11 cellular contexts compared by ENCODE assay signal in genomic region chr21:41583274-41583790, GRCh38.
DNase-seq lines count a peak whose midpoint lies in the region; TF ChIP-seq lines count a peak whose summit lies in the region.
"Had no signal": no experiment of that assay in that cellular context is flagged by ENCODE, and none has a peak within 500 bp of the region (broad histone marks: within the 10 kb centered on the region; RNA-seq: fewer than 3 reads in every experiment).

No MANE protein-coding gene starts in this region.

- TF ChIP-seq CTCF in transverse colon (IDR thresholded peaks at IDR 0.05) = no peak

- peak; percentile 43 for DNase-seq in HT-29 (ENCODE audit: low spot score)
- DNase-seq in activated CD8-positive, alpha-beta memory T cell treated with anti-CD3 and anti-CD28 coated beads, Interleukin-2, amount 50 U/mL, for 48 hours = peak; percentile 36
- peak; percentile 87 for DNase-seq in kidney tubule cell (ENCODE audit: low spot score)
- DNase-seq in transverse colon = no peak
- DNase-seq in activated CD4-positive, alpha-beta T cell treated with anti-CD3 and anti-CD28 coated beads, Interleukin-2, amount 10 ng/mL, durations not matched to agents 7 days and 5 days = no peak
- no peak for DNase-seq in T-helper 2 cell treated with Interferon-gamma antibody and Interleukin-4, amounts not matched to agents 5 μg/mL and 100 μg/mL, for 36 hours (ENCODE audit: low spot score)
- no peak for DNase-seq in superior temporal gyrus (ENCODE audit: extremely low spot score)
- DNase-seq: COR-L47; naive thymus-derived CD8-positive, alpha-beta T cell; right cardiac atrium; SHP77 treated with DMSO at 0.1 percent for 48 hours had no signal

- H3K9me3 ChIP-seq in transverse colon = peaks cover 0 to under 1% of the 10 kb centered on the region in 2 donors

- peaks cover 0 to 35% (median 22%) of the 10 kb centered on the region in 4 donors for H3K4me1 ChIP-seq in transverse colon

- H3K36me3 Mint-ChIP-seq in activated CD4-positive, alpha-beta T cell treated with anti-CD3 and anti-CD28 coated beads, Interleukin-2, amount 10 ng/mL, durations not matched to agents 7 days and 5 days (ENCODE audit: low read depth) = no peaks in the 10 kb centered on the region
- H3K36me3 Mint-ChIP-seq in T-helper 2 cell treated with Interferon-gamma antibody and Interleukin-4, amounts not matched to agents 5 μg/mL and 100 μg/mL, for 36 hours (ENCODE audit: low read depth) = no peaks in the 10 kb centered on the region

- H3K27me3 Mint-ChIP-seq in activated CD4-positive, alpha-beta T cell treated with anti-CD3 and anti-CD28 coated beads, Interleukin-2, amount 10 ng/mL, durations not matched to agents 7 days and 5 days = peaks cover 7% of the 10 kb centered on the region
- peaks cover 2% of the 10 kb centered on the region for H3K27me3 Mint-ChIP-seq in T-helper 2 cell treated with Interferon-gamma antibody and Interleukin-4, amounts not matched to agents 5 μg/mL and 100 μg/mL, for 36 hours (ENCODE audit: low read depth)

- in situ Hi-C loops in transverse colon (cut with MboI; ENCODE audit: low pct_ligation_motif_present in 1 of 4, low pct_unique_long_range_greater_than_20kb in 1 of 4, low sequenced_read_pairs in 3 of 4) = no loop called here

- TF ChIP-seq POLR2A in transverse colon (IDR thresholded peaks at IDR 0.05) = no peak

- H3K27ac Mint-ChIP-seq in activated CD4-positive, alpha-beta T cell treated with anti-CD3 and anti-CD28 coated beads, Interleukin-2, amount 10 ng/mL, durations not matched to agents 7 days and 5 days = no peak overlapping the region
- no peak overlapping the region for H3K27ac Mint-ChIP-seq in T-helper 2 cell treated with Interferon-gamma antibody and Interleukin-4, amounts not matched to agents 5 μg/mL and 100 μg/mL, for 36 hours
- H3K27ac Mint-ChIP-seq: naive thymus-derived CD8-positive, alpha-beta T cell had no signal

- no peaks in the 10 kb centered on the region for H3K27me3 ChIP-seq in transverse colon

- 47% methylated on average over 10 of the region's 10 CpGs; no CpG with 5 or more reads in 1 of the 2 donors for WGBS in transverse colon (ENCODE audit: low coverage in 1 of 2), 2 donors

- no peaks in the 10 kb centered on the region for H3K4me1 Mint-ChIP-seq in activated CD4-positive, alpha-beta T cell treated with anti-CD3 and anti-CD28 coated beads, Interleukin-2, amount 10 ng/mL, durations not matched to agents 7 days and 5 days
- H3K4me1 Mint-ChIP-seq in T-helper 2 cell treated with Interferon-gamma antibody and Interleukin-4, amounts not matched to agents 5 μg/mL and 100 μg/mL, for 36 hours (ENCODE audit: low read depth) = no peaks in the 10 kb centered on the region
- H3K4me1 Mint-ChIP-seq: naive thymus-derived CD8-positive, alpha-beta T cell had no signal

- no peak overlapping the region for H3K4me3 ChIP-seq in transverse colon

- POLR2A ChIA-PET in activated CD4-positive, alpha-beta T cell treated with anti-CD3 and anti-CD28 coated beads, Interleukin-2, amount 10 ng/mL, durations not matched to agents 7 days and 5 days (lab: Charles Lee) = no interaction called here

- H3K4me3 Mint-ChIP-seq in activated CD4-positive, alpha-beta T cell treated with anti-CD3 and anti-CD28 coated beads, Interleukin-2, amount 10 ng/mL, durations not matched to agents 7 days and 5 days = no peak overlapping the region
- H3K4me3 Mint-ChIP-seq in T-helper 2 cell treated with Interferon-gamma antibody and Interleukin-4, amounts not matched to agents 5 μg/mL and 100 μg/mL, for 36 hours = no peak overlapping the region
- H3K4me3 Mint-ChIP-seq: naive thymus-derived CD8-positive, alpha-beta T cell had no signal

- no peak for TF ChIP-seq EP300 in transverse colon (IDR thresholded peaks at IDR 0.05; ENCODE audit: low read depth)

- no peaks in the 10 kb centered on the region for H3K36me3 ChIP-seq in transverse colon

- intact Hi-C loops in transverse colon (cut with DNase I; ENCODE audit: low total_unique reads) = no loop called here

- CTCF ChIA-PET in activated CD4-positive, alpha-beta T cell treated with anti-CD3 and anti-CD28 coated beads, Interleukin-2, amount 10 ng/mL, durations not matched to agents 7 days and 5 days (lab: Charles Lee) = no interaction called here

- H3K27ac ChIP-seq in transverse colon = peak overlapping the region in 3 of 4 donors; percentile 88 to 90 (median 88)

- H3K9me3 Mint-ChIP-seq in activated CD4-positive, alpha-beta T cell treated with anti-CD3 and anti-CD28 coated beads, Interleukin-2, amount 10 ng/mL, durations not matched to agents 7 days and 5 days = no peaks in the 10 kb centered on the region
- H3K9me3 Mint-ChIP-seq in T-helper 2 cell treated with Interferon-gamma antibody and Interleukin-4, amounts not matched to agents 5 μg/mL and 100 μg/mL, for 36 hours = peaks cover 6% of the 10 kb centered on the region

Comparison
In these comparisons a context has a peak if more than half of its experiments do, and no peak if none do; other contexts are left out.
1. DNase-seq: peak in HT-29 (single experiment), activated CD8-positive, alpha-beta memory T cell treated with anti-CD3 and anti-CD28 coated beads, Interleukin-2, amount 50 U/mL, for 48 hours (single experiment) and kidney tubule cell (single experiment); none in transverse colon (single experiment), activated CD4-positive, alpha-beta T cell treated with anti-CD3 and anti-CD28 coated beads, Interleukin-2, amount 10 ng/mL, durations not matched to agents 7 days and 5 days (single experiment), T-helper 2 cell treated with Interferon-gamma antibody and Interleukin-4, amounts not matched to agents 5 μg/mL and 100 μg/mL, for 36 hours (single experiment) and superior temporal gyrus (single experiment).